1 cellular context compared by ENCODE assay signal in genomic region chr16:86480444-86480843, GRCh38.
A peak's percentile ranks its signal among the peaks of the same experiment; 100 is the strongest.
TF ChIP-seq lines count a peak whose summit lies in the region.

No MANE protein-coding gene starts in this region.

TF ChIP-seq in HEK293, 187 proteins besides CTCF, POLR2A, EP300 and RAD21:
- TF ChIP-seq, protein P1, sequence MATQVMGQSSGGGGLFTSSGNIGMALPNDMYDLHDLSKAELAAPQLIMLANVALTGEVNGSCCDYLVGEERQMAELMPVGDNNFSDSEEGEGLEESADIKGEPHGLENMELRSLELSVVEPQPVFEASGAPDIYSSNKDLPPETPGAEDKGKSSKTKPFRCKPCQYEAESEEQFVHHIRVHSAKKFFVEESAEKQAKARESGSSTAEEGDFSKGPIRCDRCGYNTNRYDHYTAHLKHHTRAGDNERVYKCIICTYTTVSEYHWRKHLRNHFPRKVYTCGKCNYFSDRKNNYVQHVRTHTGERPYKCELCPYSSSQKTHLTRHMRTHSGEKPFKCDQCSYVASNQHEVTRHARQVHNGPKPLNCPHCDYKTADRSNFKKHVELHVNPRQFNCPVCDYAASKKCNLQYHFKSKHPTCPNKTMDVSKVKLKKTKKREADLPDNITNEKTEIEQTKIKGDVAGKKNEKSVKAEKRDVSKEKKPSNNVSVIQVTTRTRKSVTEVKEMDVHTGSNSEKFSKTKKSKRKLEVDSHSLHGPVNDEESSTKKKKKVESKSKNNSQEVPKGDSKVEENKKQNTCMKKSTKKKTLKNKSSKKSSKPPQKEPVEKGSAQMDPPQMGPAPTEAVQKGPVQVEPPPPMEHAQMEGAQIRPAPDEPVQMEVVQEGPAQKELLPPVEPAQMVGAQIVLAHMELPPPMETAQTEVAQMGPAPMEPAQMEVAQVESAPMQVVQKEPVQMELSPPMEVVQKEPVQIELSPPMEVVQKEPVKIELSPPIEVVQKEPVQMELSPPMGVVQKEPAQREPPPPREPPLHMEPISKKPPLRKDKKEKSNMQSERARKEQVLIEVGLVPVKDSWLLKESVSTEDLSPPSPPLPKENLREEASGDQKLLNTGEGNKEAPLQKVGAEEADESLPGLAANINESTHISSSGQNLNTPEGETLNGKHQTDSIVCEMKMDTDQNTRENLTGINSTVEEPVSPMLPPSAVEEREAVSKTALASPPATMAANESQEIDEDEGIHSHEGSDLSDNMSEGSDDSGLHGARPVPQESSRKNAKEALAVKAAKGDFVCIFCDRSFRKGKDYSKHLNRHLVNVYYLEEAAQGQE (tag by site-specific recombination; IDR thresholded peaks at IDR 0.05) = 0 out of 2 replicates have a peak, but pooled peaks have one; percentile 11
- TF ChIP-seq, protein P2, sequence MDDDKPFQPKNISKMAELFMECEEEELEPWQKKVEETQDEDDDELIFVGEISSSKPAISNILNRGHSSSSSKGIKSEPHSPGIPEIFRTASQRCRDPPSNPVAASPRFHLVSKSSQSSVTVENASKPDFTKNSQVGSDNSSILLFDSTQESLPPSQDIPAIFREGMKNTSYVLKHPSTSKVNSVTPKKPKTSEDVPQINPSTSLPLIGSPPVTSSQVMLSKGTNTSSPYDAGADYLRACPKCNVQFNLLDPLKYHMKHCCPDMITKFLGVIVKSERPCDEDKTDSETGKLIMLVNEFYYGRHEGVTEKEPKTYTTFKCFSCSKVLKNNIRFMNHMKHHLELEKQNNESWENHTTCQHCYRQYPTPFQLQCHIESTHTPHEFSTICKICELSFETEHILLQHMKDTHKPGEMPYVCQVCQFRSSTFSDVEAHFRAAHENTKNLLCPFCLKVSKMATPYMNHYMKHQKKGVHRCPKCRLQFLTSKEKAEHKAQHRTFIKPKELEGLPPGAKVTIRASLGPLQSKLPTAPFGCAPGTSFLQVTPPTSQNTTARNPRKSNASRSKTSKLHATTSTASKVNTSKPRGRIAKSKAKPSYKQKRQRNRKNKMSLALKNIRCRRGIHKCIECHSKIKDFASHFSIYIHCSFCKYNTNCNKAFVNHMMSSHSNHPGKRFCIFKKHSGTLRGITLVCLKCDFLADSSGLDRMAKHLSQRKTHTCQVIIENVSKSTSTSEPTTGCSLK (tag by site-specific recombination; IDR thresholded peaks at IDR 0.05) = no peak
